Comparison of ENCODE assay signal across 14 cellular contexts in the genomic region with DNA sequence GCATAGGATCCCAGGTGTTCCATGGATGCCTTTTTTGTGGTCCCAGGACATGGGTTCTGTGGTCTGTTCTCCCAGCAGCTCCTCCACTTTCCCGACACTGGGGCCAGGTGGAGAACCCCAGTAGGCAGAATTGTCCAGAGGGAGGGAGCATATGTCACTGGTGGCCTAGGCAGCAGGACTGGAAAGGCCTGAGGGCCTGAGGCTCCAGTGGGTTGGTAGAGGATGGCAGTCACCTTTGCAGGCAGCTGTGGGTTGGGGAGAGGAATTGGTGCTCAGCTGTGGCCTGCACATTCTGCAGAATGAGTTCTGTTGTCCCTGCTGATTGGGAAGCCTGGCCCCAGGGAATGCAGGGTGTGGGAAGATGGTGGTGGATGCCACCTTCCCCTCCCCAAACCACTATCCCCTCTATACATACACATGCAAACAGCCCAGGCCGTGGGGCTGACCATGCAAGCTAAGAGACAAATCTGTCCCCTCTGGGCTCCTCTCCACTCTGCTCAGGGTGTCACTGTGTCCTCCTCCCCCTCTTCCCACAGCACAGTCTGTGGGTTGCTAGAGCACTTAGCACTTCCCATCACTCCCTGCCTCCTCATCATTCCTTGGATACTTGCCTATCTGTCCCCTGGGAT.
"Had no signal": no experiment of that assay in that cellular context is flagged by ENCODE, and none has a peak within 500 bp of the region (broad histone marks: within the 10 kb centered on the region; RNA-seq: fewer than 3 reads in every experiment).

No MANE protein-coding gene starts in this region.

- H3K27ac ChIP-seq: dorsolateral prefrontal cortex, neural progenitor cell, pancreas, skin epidermis, tibial nerve had no signal

- H3K9me3 Mint-ChIP-seq: activated B cell treated with CpG ODN at 0.5 μM for 24 hours; activated CD4-positive, alpha-beta T cell treated with anti-CD3 and anti-CD28 coated beads, Interleukin-2, amount 10 ng/mL, durations not matched to agents 24 days and 14 days; brain; memory B cell; neural progenitor cell; T-helper 1 cell treated with Interleukin-12 subunit alpha and Interleukin-12 subunit beta and Interleukin-4 antibody, amounts not matched to agents 30 μg/mL and 1 μg/mL, for 36 hours had no signal

- H3K36me3 Mint-ChIP-seq: memory B cell had no signal

- H3K9ac ChIP-seq: neural progenitor cell had no signal

- H3K27me3 ChIP-seq: dorsolateral prefrontal cortex, neural progenitor cell, pancreas, tibial nerve had no signal

- H3K4me3 Mint-ChIP-seq: activated B cell treated with CpG ODN at 0.5 μM for 24 hours; activated CD4-positive, alpha-beta T cell treated with anti-CD3 and anti-CD28 coated beads, Interleukin-2, amount 10 ng/mL, durations not matched to agents 24 days and 14 days; brain; memory B cell; neural progenitor cell; T-helper 1 cell treated with Interleukin-12 subunit alpha and Interleukin-12 subunit beta and Interleukin-4 antibody, amounts not matched to agents 30 μg/mL and 1 μg/mL, for 36 hours had no signal

- H3K4me1 Mint-ChIP-seq: activated CD4-positive, alpha-beta T cell treated with anti-CD3 and anti-CD28 coated beads, Interleukin-2, amount 10 ng/mL, durations not matched to agents 24 days and 14 days had no signal

- H3K9me3 ChIP-seq: pancreas, tibial nerve had no signal

- H2AFZ ChIP-seq: neural progenitor cell had no signal

- H3K4me3 ChIP-seq: dorsolateral prefrontal cortex, neural progenitor cell, pancreas, skin epidermis, tibial nerve had no signal

- H3K36me3 ChIP-seq: neural progenitor cell, pancreas had no signal

- ATAC-seq: esophagus mucosa, pancreas had no signal

- H3K27ac Mint-ChIP-seq: activated B cell treated with CpG ODN at 0.5 μM for 24 hours; activated CD4-positive, alpha-beta T cell treated with anti-CD3 and anti-CD28 coated beads, Interleukin-2, amount 10 ng/mL, durations not matched to agents 24 days and 14 days; memory B cell; neural progenitor cell; T-helper 1 cell treated with Interleukin-12 subunit alpha and Interleukin-12 subunit beta and Interleukin-4 antibody, amounts not matched to agents 30 μg/mL and 1 μg/mL, for 36 hours had no signal

- H3K4me2 ChIP-seq: neural progenitor cell had no signal

- DNase-seq: activated B cell treated with CpG ODN at 0.5 μM for 24 hours; activated CD4-positive, alpha-beta T cell treated with anti-CD3 and anti-CD28 coated beads, Interleukin-2, amount 10 ng/mL, durations not matched to agents 24 days and 14 days; activated naive CD4-positive, alpha-beta T cell treated with anti-CD3 and anti-CD28 coated beads, Interleukin-2, amount 50 U/mL, for 16 hours; amniotic stem cell; dorsolateral prefrontal cortex; pancreas; stimulated activated CD4-positive, alpha-beta T cell treated with anti-CD3 and anti-CD28 coated beads, Interleukin-4, amount 100 ng/mL, for 4 hours had no signal

- H3K27me3 Mint-ChIP-seq: activated B cell treated with CpG ODN at 0.5 μM for 24 hours, memory B cell had no signal
